In the genomic region with DNA sequence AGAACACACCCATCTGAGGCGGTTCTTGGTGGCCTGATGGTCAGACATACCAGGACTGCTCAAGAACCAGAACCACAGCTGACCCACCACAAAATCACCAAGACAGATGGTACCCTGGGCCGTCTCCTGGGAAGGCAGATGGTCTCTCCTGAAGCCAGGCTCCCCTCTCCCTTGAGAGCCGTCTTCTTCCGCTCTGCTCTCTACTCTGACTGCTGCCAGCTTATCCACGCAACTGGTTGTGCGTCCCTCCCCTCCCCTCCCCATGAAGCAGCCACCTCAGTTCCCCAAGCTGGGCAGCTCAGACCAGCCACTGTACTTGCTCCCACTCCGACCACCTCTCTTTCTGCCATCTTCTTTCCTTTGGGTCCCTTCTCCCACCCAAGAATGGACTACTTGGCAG, we compare ENCODE assay signal across 17 cellular contexts. TPM values are rescaled to one million over a fixed set of nuclear protein-coding genes. Genes with fewer than 3 reads are reported as not detected.
DNase-seq lines count a peak whose midpoint lies in the region; ATAC-seq lines count a peak whose summit lies in the region.
"Had no signal": no experiment of that assay in that cellular context is flagged by ENCODE, and none has a peak within 500 bp of the region (broad histone marks: within the 10 kb centered on the region; RNA-seq: fewer than 3 reads in every experiment).

No MANE protein-coding gene starts in this region.

- no peak for DNase-seq in activated CD8-positive, alpha-beta memory T cell treated with anti-CD3 and anti-CD28 coated beads, Interleukin-2, amount 10 ng/mL, durations not matched to agents 7 days and 5 days
- DNase-seq in activated CD8-positive, alpha-beta memory T cell treated with anti-CD3 and anti-CD28 coated beads, Interleukin-2, amount 50 U/mL, for 4 hours = no peak
- DNase-seq in CD4-positive, alpha-beta memory T cell = no peak
- no peak for DNase-seq in activated T-helper 1 cell treated with anti-CD3 and anti-CD28 coated beads, Interleukin-12 subunit alpha, Interleukin-12 subunit beta, Interleukin-2, Interleukin-4 antibody, amounts not matched to agents 30 ng/mL and 10 ng/mL and 1 ng/mL, durations not matched to agents 14 hours and 24 hours and 36 hours (ENCODE audit: low spot score)
- DNase-seq in stimulated activated effector memory CD8-positive, alpha-beta T cell treated with anti-CD3 and anti-CD28 coated beads, Interleukin-12 subunit alpha, Interleukin-12 subunit beta, amount 100 ng/mL, for 72 hours (ENCODE audit: low spot score in 2 of 2) = no peak
- DNase-seq in dermis blood vessel endothelial cell = no peak
- no peak for DNase-seq in NCI-H2227 (lab: John Stamatoyannopoulos, UW; ENCODE audit: unreplicated experiment)
- DNase-seq: GOT3; Kasumi-1; MG63; NCI-H1092; NCI-H1436 treated with DMSO at 0.1 percent for 48 hours; NCI-H2029; NCI-H748 treated with DMSO at 0.1 percent for 48 hours; NK-92 treated with Interleukin-12 subunit alpha and Interleukin-12 subunit beta, amount 100 ng/mL, for 24 hours; Peyer's patch had no signal

- H3K4me1 Mint-ChIP-seq in activated CD8-positive, alpha-beta memory T cell treated with anti-CD3 and anti-CD28 coated beads, Interleukin-2, amount 10 ng/mL, durations not matched to agents 7 days and 5 days = peaks cover 2% of the 10 kb centered on the region
- peaks cover 0 to 6% (median 5%) of the 10 kb centered on the region in 4 donors for H3K4me1 Mint-ChIP-seq in CD4-positive, alpha-beta memory T cell
- peaks cover 13% of the 10 kb centered on the region for H3K4me1 Mint-ChIP-seq in activated T-helper 1 cell treated with anti-CD3 and anti-CD28 coated beads, Interleukin-12 subunit alpha, Interleukin-12 subunit beta, Interleukin-2, Interleukin-4 antibody, amounts not matched to agents 30 ng/mL and 10 ng/mL and 1 ng/mL, durations not matched to agents 14 hours and 24 hours and 36 hours (ENCODE audit: low read depth)
- H3K4me1 Mint-ChIP-seq in stimulated activated effector memory CD8-positive, alpha-beta T cell treated with anti-CD3 and anti-CD28 coated beads, Interleukin-12 subunit alpha, Interleukin-12 subunit beta, amount 100 ng/mL, for 72 hours = peaks cover 18% of the 10 kb centered on the region

- no peaks in the 10 kb centered on the region for H3K9me3 ChIP-seq in CD4-positive, alpha-beta memory T cell (ENCODE audit: control insufficient read depth in 1 of 2, low read length in 2 of 2)
- H3K9me3 ChIP-seq: MG63, Peyer's patch had no signal

- POLR2A ChIA-PET in CD4-positive, alpha-beta memory T cell (lab: Charles Lee; ENCODE audit: partially characterized antibody) = no interaction called here

- peaks cover 65% of the 10 kb centered on the region for H3K36me3 ChIP-seq in CD4-positive, alpha-beta memory T cell (ENCODE audit: insufficient read depth, low read length)

- ATAC-seq in activated CD8-positive, alpha-beta memory T cell treated with anti-CD3 and anti-CD28 coated beads, Interleukin-2, amount 10 ng/mL, durations not matched to agents 7 days and 5 days = peak; percentile 12
- ATAC-seq in stimulated activated effector memory CD8-positive, alpha-beta T cell treated with anti-CD3 and anti-CD28 coated beads, Interleukin-12 subunit alpha, Interleukin-12 subunit beta, amount 100 ng/mL, for 72 hours = no peak

- CTCF ChIA-PET in activated CD8-positive, alpha-beta memory T cell treated with anti-CD3 and anti-CD28 coated beads, Interleukin-2, amount 10 ng/mL, durations not matched to agents 7 days and 5 days (lab: Charles Lee) = interaction anchor here (1.3 to 1.5 kb wide), 2 partner anchors 23 to 52 kb away, joined by 3 to 4 read pairs; no protein-coding TSS in a partner anchor
- CTCF ChIA-PET in CD4-positive, alpha-beta memory T cell (lab: Charles Lee; ENCODE audit: partially characterized antibody) = interaction anchor here (0.9 kb wide), 1 partner anchor 9 kb away, joined by 5 read pairs; no protein-coding TSS in a partner anchor

- intact Hi-C loops in CD4-positive, alpha-beta memory T cell (cut with micrococcal nuclease) = no loop called here
- intact Hi-C loops in activated T-helper 1 cell treated with anti-CD3 and anti-CD28 coated beads, Interleukin-12 subunit alpha, Interleukin-12 subunit beta, Interleukin-2, Interleukin-4 antibody, amounts not matched to agents 30 ng/mL and 10 ng/mL and 1 ng/mL, durations not matched to agents 14 hours and 24 hours and 36 hours (cut with micrococcal nuclease) = no loop called here

- H3K9me3 Mint-ChIP-seq in activated CD8-positive, alpha-beta memory T cell treated with anti-CD3 and anti-CD28 coated beads, Interleukin-2, amount 10 ng/mL, durations not matched to agents 7 days and 5 days (ENCODE audit: low read depth) = no peaks in the 10 kb centered on the region
- H3K9me3 Mint-ChIP-seq in CD4-positive, alpha-beta memory T cell = no peaks in the 10 kb centered on the region
- no peaks in the 10 kb centered on the region for H3K9me3 Mint-ChIP-seq in activated T-helper 1 cell treated with anti-CD3 and anti-CD28 coated beads, Interleukin-12 subunit alpha, Interleukin-12 subunit beta, Interleukin-2, Interleukin-4 antibody, amounts not matched to agents 30 ng/mL and 10 ng/mL and 1 ng/mL, durations not matched to agents 14 hours and 24 hours and 36 hours
- no peaks in the 10 kb centered on the region for H3K9me3 Mint-ChIP-seq in stimulated activated effector memory CD8-positive, alpha-beta T cell treated with anti-CD3 and anti-CD28 coated beads, Interleukin-12 subunit alpha, Interleukin-12 subunit beta, amount 100 ng/mL, for 72 hours
- H3K9me3 Mint-ChIP-seq: IgD-negative memory B cell had no signal

- peaks cover 56% of the 10 kb centered on the region for H3K36me3 Mint-ChIP-seq in activated CD8-positive, alpha-beta memory T cell treated with anti-CD3 and anti-CD28 coated beads, Interleukin-2, amount 10 ng/mL, durations not matched to agents 7 days and 5 days
- H3K36me3 Mint-ChIP-seq in CD4-positive, alpha-beta memory T cell = peaks cover 36 to 73% of the 10 kb centered on the region in 2 donors
- peaks cover 53% of the 10 kb centered on the region for H3K36me3 Mint-ChIP-seq in activated T-helper 1 cell treated with anti-CD3 and anti-CD28 coated beads, Interleukin-12 subunit alpha, Interleukin-12 subunit beta, Interleukin-2, Interleukin-4 antibody, amounts not matched to agents 30 ng/mL and 10 ng/mL and 1 ng/mL, durations not matched to agents 14 hours and 24 hours and 36 hours (ENCODE audit: low read depth)
- peaks cover 96% of the 10 kb centered on the region for H3K36me3 Mint-ChIP-seq in stimulated activated effector memory CD8-positive, alpha-beta T cell treated with anti-CD3 and anti-CD28 coated beads, Interleukin-12 subunit alpha, Interleukin-12 subunit beta, amount 100 ng/mL, for 72 hours

- H3K4me3 Mint-ChIP-seq in activated CD8-positive, alpha-beta memory T cell treated with anti-CD3 and anti-CD28 coated beads, Interleukin-2, amount 10 ng/mL, durations not matched to agents 7 days and 5 days = no peak overlapping the region
- no peak overlapping the region for H3K4me3 Mint-ChIP-seq in CD4-positive, alpha-beta memory T cell
- H3K4me3 Mint-ChIP-seq in activated T-helper 1 cell treated with anti-CD3 and anti-CD28 coated beads, Interleukin-12 subunit alpha, Interleukin-12 subunit beta, Interleukin-2, Interleukin-4 antibody, amounts not matched to agents 30 ng/mL and 10 ng/mL and 1 ng/mL, durations not matched to agents 14 hours and 24 hours and 36 hours = no peak overlapping the region
- no peak overlapping the region for H3K4me3 Mint-ChIP-seq in stimulated activated effector memory CD8-positive, alpha-beta T cell treated with anti-CD3 and anti-CD28 coated beads, Interleukin-12 subunit alpha, Interleukin-12 subunit beta, amount 100 ng/mL, for 72 hours
- H3K4me3 Mint-ChIP-seq: IgD-negative memory B cell had no signal

- H3K27me3 ChIP-seq in CD4-positive, alpha-beta memory T cell (ENCODE audit: insufficient read depth, low read length) = no peaks in the 10 kb centered on the region
- H3K27me3 ChIP-seq: MG63, Peyer's patch had no signal

- no peaks in the 10 kb centered on the region for H3K27me3 Mint-ChIP-seq in activated CD8-positive, alpha-beta memory T cell treated with anti-CD3 and anti-CD28 coated beads, Interleukin-2, amount 10 ng/mL, durations not matched to agents 7 days and 5 days
- no peaks in the 10 kb centered on the region for H3K27me3 Mint-ChIP-seq in CD4-positive, alpha-beta memory T cell
- no peaks in the 10 kb centered on the region for H3K27me3 Mint-ChIP-seq in activated T-helper 1 cell treated with anti-CD3 and anti-CD28 coated beads, Interleukin-12 subunit alpha, Interleukin-12 subunit beta, Interleukin-2, Interleukin-4 antibody, amounts not matched to agents 30 ng/mL and 10 ng/mL and 1 ng/mL, durations not matched to agents 14 hours and 24 hours and 36 hours (ENCODE audit: insufficient read depth)
- H3K27me3 Mint-ChIP-seq: IgD-negative memory B cell had no signal

- H3K27ac ChIP-seq in CD4-positive, alpha-beta memory T cell (ENCODE audit: low read depth, low read length) = no peak overlapping the region
- H3K27ac ChIP-seq: Peyer's patch had no signal

- H3K27ac Mint-ChIP-seq in activated CD8-positive, alpha-beta memory T cell treated with anti-CD3 and anti-CD28 coated beads, Interleukin-2, amount 10 ng/mL, durations not matched to agents 7 days and 5 days = no peak overlapping the region
- peak overlapping the region in 5 of 7 donors; percentile 29 to 60 (median 47) for H3K27ac Mint-ChIP-seq in CD4-positive, alpha-beta memory T cell
- H3K27ac Mint-ChIP-seq in activated T-helper 1 cell treated with anti-CD3 and anti-CD28 coated beads, Interleukin-12 subunit alpha, Interleukin-12 subunit beta, Interleukin-2, Interleukin-4 antibody, amounts not matched to agents 30 ng/mL and 10 ng/mL and 1 ng/mL, durations not matched to agents 14 hours and 24 hours and 36 hours = peak overlapping the region; percentile 56
- peak overlapping the region; percentile 87 for H3K27ac Mint-ChIP-seq in stimulated activated effector memory CD8-positive, alpha-beta T cell treated with anti-CD3 and anti-CD28 coated beads, Interleukin-12 subunit alpha, Interleukin-12 subunit beta, amount 100 ng/mL, for 72 hours

- no peak overlapping the region for H3K4me3 ChIP-seq in CD4-positive, alpha-beta memory T cell (ENCODE audit: low read length in 2 of 2)
- H3K4me3 ChIP-seq: MG63, Peyer's patch had no signal

- H3K4me1 ChIP-seq in CD4-positive, alpha-beta memory T cell (ENCODE audit: insufficient read depth, low read length) = no peaks in the 10 kb centered on the region
- H3K4me1 ChIP-seq: Peyer's patch had no signal

RNA-seq across cellular contexts. Expression of gene PDIA4, which starts 14.0 kb away (rescaled TPM):
- total RNA-seq in activated CD8-positive, alpha-beta memory T cell treated with anti-CD3 and anti-CD28 coated beads, Interleukin-2, amount 10 ng/mL, durations not matched to agents 7 days and 5 days = 10 to 100 TPM; 82.3 to 99.4 TPM
- total RNA-seq in CD4-positive, alpha-beta memory T cell = 10 to 100 TPM; 82.8 to 87.1 TPM
- polyA plus RNA-seq in CD4-positive, alpha-beta memory T cell = 100 to 1,000 TPM; 102 to 125 TPM
- total RNA-seq in activated T-helper 1 cell treated with anti-CD3 and anti-CD28 coated beads, Interleukin-12 subunit alpha, Interleukin-12 subunit beta, Interleukin-2, Interleukin-4 antibody, amounts not matched to agents 30 ng/mL and 10 ng/mL and 1 ng/mL, durations not matched to agents 14 hours and 24 hours and 36 hours = 132 and 142 TPM in 2 replicates
- total RNA-seq in dermis blood vessel endothelial cell = 411 and 434 TPM in 2 replicates
